In genomic region chr2:174682578-174683391, GRCh38 we compare ENCODE assay signal across 7 cellular contexts.
A peak's percentile ranks its signal among the peaks of the same experiment; 100 is the strongest.
DNase-seq lines count a peak whose midpoint lies in the region; ATAC-seq and TF ChIP-seq lines count a peak whose summit lies in the region.

No MANE protein-coding gene starts in this region.

- H3K36me3 ChIP-seq in esophagus squamous epithelium (no peaks in the 10 kb centered on the region), muscle layer of duodenum (ENCODE audit: control insufficient read depth in 1 of 2, insufficient read depth in 2 of 2, low read length in 2 of 2) (peaks cover 0 to 3% of the 10 kb centered on the region in 2 donors)

- peak overlapping the region; percentile 75 to 92 (median 84) for H3K27ac ChIP-seq in esophagus squamous epithelium
- no peak overlapping the region for H3K27ac ChIP-seq in muscle layer of duodenum (ENCODE audit: low read length)

- 0% methylated on average over 2 to 5 of the region's 97 CpGs for WGBS in esophagus squamous epithelium, 2 donors

- H3K27me3 Mint-ChIP-seq in stimulated activated memory B cell treated with anti-CD40 and anti-IgM and Interleukin-4, amounts not matched to agents 10 μg/mL and 1 μg/mL and 100 μg/mL, for 72 hours, result no peaks in the 10 kb centered on the region

- peak in 1 of 4 donors; percentile 13 for TF ChIP-seq POLR2A in esophagus squamous epithelium (IDR thresholded peaks at IDR 0.05)

- H3K36me3 Mint-ChIP-seq in stimulated activated memory B cell treated with anti-CD40 and anti-IgM and Interleukin-4, amounts not matched to agents 10 μg/mL and 1 μg/mL and 100 μg/mL, for 72 hours, result no peaks in the 10 kb centered on the region

- H3K4me3 ChIP-seq in esophagus squamous epithelium (peak overlapping the region; percentile 60 to 96 (median 81)), muscle layer of duodenum (ENCODE audit: low read depth in 1 of 2, low read length in 2 of 2) (peak overlapping the region; percentile 77 to 80)

- H3K4me1 ChIP-seq in esophagus squamous epithelium (peaks cover 7 to 38% (median 17%) of the 10 kb centered on the region in 3 donors), muscle layer of duodenum (ENCODE audit: control insufficient read depth in 1 of 2, insufficient read depth in 2 of 2, low read length in 2 of 2) (peaks cover 0 to 10% of the 10 kb centered on the region in 2 donors)

- ATAC-seq in GM18498 (IDR thresholded peaks at IDR 0.05; ENCODE audit: unreplicated experiment) (peak; percentile 66), HG02623 (IDR thresholded peaks at IDR 0.05; ENCODE audit: unreplicated experiment) (peak; percentile 46)
- ATAC-seq in stimulated activated memory B cell treated with anti-CD40 and anti-IgM and Interleukin-4, amounts not matched to agents 10 μg/mL and 1 μg/mL and 100 μg/mL, for 72 hours, result peak; percentile 82

- no peak for TF ChIP-seq CTCF in esophagus squamous epithelium (IDR thresholded peaks at IDR 0.05)

- DNase-seq in NCI-H510A treated with DMSO at 0.1 percent for 48 hours (lab: John Stamatoyannopoulos, UW), result peak; percentile 79
- peak; percentile 70 to 73 for DNase-seq in activated T-cell treated with anti-CD3 and anti-CD28 coated beads, Interleukin-2, amount 50 U/mL, for 48 hours
- DNase-seq in esophagus squamous epithelium (lab: John Stamatoyannopoulos, UW), result no peak

- H3K9me3 Mint-ChIP-seq in stimulated activated memory B cell treated with anti-CD40 and anti-IgM and Interleukin-4, amounts not matched to agents 10 μg/mL and 1 μg/mL and 100 μg/mL, for 72 hours, result no peaks in the 10 kb centered on the region

- peak overlapping the region; percentile 85 for H3K27ac Mint-ChIP-seq in stimulated activated memory B cell treated with anti-CD40 and anti-IgM and Interleukin-4, amounts not matched to agents 10 μg/mL and 1 μg/mL and 100 μg/mL, for 72 hours

- H3K4me3 Mint-ChIP-seq in stimulated activated memory B cell treated with anti-CD40 and anti-IgM and Interleukin-4, amounts not matched to agents 10 μg/mL and 1 μg/mL and 100 μg/mL, for 72 hours, result peak overlapping the region; percentile 87

- intact Hi-C loops in esophagus squamous epithelium (cut with DNase I), result loop anchor here (10.0 kb wide), 1 partner anchor 78 kb away; no protein-coding TSS in a partner anchor

- H3K27me3 ChIP-seq in esophagus squamous epithelium (peaks cover 0 to 25% (median 0%) of the 10 kb centered on the region in 4 donors), muscle layer of duodenum (ENCODE audit: low read depth, low read length) (no peaks in the 10 kb centered on the region)

- peaks cover 34% of the 10 kb centered on the region for H3K4me1 Mint-ChIP-seq in stimulated activated memory B cell treated with anti-CD40 and anti-IgM and Interleukin-4, amounts not matched to agents 10 μg/mL and 1 μg/mL and 100 μg/mL, for 72 hours

- H3K9me3 ChIP-seq in esophagus squamous epithelium (no peaks in the 10 kb centered on the region), muscle layer of duodenum (ENCODE audit: control insufficient read depth in 1 of 2, low read length in 2 of 2) (no peaks in the 10 kb centered on the region)
